Comparison of ENCODE assay signal across 9 cellular contexts in genomic region chr11:12223771-12224536, GRCh38.
DNase-seq lines count a peak whose midpoint lies in the region; ATAC-seq and TF ChIP-seq lines count a peak whose summit lies in the region.
"Had no signal": no experiment of that assay in that cellular context is flagged by ENCODE, and none has a peak within 500 bp of the region (broad histone marks: within the 10 kb centered on the region; RNA-seq: fewer than 3 reads in every experiment).

No MANE protein-coding gene starts in this region.

- peak overlapping the region; percentile 71 for H3K4me3 Mint-ChIP-seq in activated T-cell treated with anti-CD3 and anti-CD28 coated beads, Interleukin-2, amount 50 U/mL, for 4 hours
- H3K4me3 Mint-ChIP-seq: neural crest cell had no signal

- TF ChIP-seq CTCF in dorsolateral prefrontal cortex (IDR thresholded peaks at IDR 0.05 in 54 of 56, conservative IDR thresholded peaks at IDR 0.05 in 2 of 56; ENCODE audit: low read depth in 1 of 56, partially characterized antibody in 56 of 56) (no peak), thoracic aorta (IDR thresholded peaks at IDR 0.05) (no peak)

- no peaks in the 10 kb centered on the region for H3K27me3 Mint-ChIP-seq in activated T-cell treated with anti-CD3 and anti-CD28 coated beads, Interleukin-2, amount 50 U/mL, for 4 hours (ENCODE audit: low read depth)

- no peak for DNase-seq in activated T-cell treated with anti-CD3 and anti-CD28 coated beads, Interleukin-2, amount 50 U/mL, for 4 hours
- DNase-seq in activated T-cell treated with anti-CD3 and anti-CD28 coated beads for 4 hours (no peak), NCI-H82 treated with DMSO at 0.1 percent for 48 hours (lab: John Stamatoyannopoulos, UW; ENCODE audit: unreplicated experiment) (peak; percentile 76), dorsolateral prefrontal cortex (no peak), thoracic aorta (ENCODE audit: low spot score) (no peak), superior temporal gyrus (ENCODE audit: extremely low spot score) (no peak), kidney glomerular epithelial cell (lab: John Stamatoyannopoulos, UW) (no peak)

- H3K4me1 ChIP-seq in thoracic aorta (ENCODE audit: control insufficient read depth in 1 of 2, low read depth in 2 of 2): peaks cover 39 to 78% of the 10 kb centered on the region in 2 donors

- H3K36me3 ChIP-seq in thoracic aorta: peaks cover 79% of the 10 kb centered on the region

- peak; percentile 36 to 38 for ATAC-seq in activated T-cell treated with anti-CD3 and anti-CD28 coated beads, Interleukin-2, amount 50 U/mL, for 4 hours
- no peak for ATAC-seq in thoracic aorta (ENCODE audit: insufficient number of reproducible peaks, low FRiP score, low read depth)
- ATAC-seq in GM19324 (IDR thresholded peaks at IDR 0.05; ENCODE audit: low FRiP score, unreplicated experiment): no peak

- peaks cover 34% of the 10 kb centered on the region for H3K36me3 Mint-ChIP-seq in activated T-cell treated with anti-CD3 and anti-CD28 coated beads, Interleukin-2, amount 50 U/mL, for 4 hours (ENCODE audit: insufficient read depth)

- H3K9me3 Mint-ChIP-seq in activated T-cell treated with anti-CD3 and anti-CD28 coated beads, Interleukin-2, amount 50 U/mL, for 4 hours: no peaks in the 10 kb centered on the region
- H3K9me3 Mint-ChIP-seq: neural crest cell had no signal

- no peaks in the 10 kb centered on the region for H3K9me3 ChIP-seq in thoracic aorta

- H3K27me3 ChIP-seq in dorsolateral prefrontal cortex (no peaks in the 10 kb centered on the region), thoracic aorta (replicated peaks; ENCODE audit: insufficient read depth) (no peaks in the 10 kb centered on the region)

- H3K27ac ChIP-seq in dorsolateral prefrontal cortex: peak overlapping the region in 34 of 59 donors; percentile 4 to 91 (median 37)
- H3K27ac ChIP-seq in thoracic aorta: peak overlapping the region; percentile 86 to 95

- intact Hi-C loops in dorsolateral prefrontal cortex (cut with DNase I): loop anchor here in 1 of 2 donors (5.0 kb wide), 2 partner anchors 62 to 132 kb away; no protein-coding TSS in a partner anchor

- H3K4me3 ChIP-seq in dorsolateral prefrontal cortex: no peak overlapping the region
- H3K4me3 ChIP-seq in thoracic aorta: no peak overlapping the region

- peaks cover 49% of the 10 kb centered on the region for H3K4me1 Mint-ChIP-seq in activated T-cell treated with anti-CD3 and anti-CD28 coated beads, Interleukin-2, amount 50 U/mL, for 4 hours (ENCODE audit: low read depth)
- H3K4me1 Mint-ChIP-seq: neural crest cell had no signal

Comparison
In these comparisons a context has a peak if more than half of its experiments do, and no peak if none do; other contexts are left out.
1. ATAC-seq: peak in activated T-cell treated with anti-CD3 and anti-CD28 coated beads, Interleukin-2, amount 50 U/mL, for 4 hours (2 of 2); none in thoracic aorta (single experiment) and GM19324 (single experiment).